Comparison of ENCODE assay signal across 1 cellular context in genomic region chr9:31908158-31908890, GRCh38.
TF ChIP-seq lines count a peak whose summit lies in the region.

No MANE protein-coding gene starts in this region.

TF ChIP-seq in WTC11, 78 proteins besides CTCF, POLR2A, EP300 and RAD21 (continued from another document):
- TF ChIP-seq PRDM15 (CRISPR knock-in tag; IDR thresholded peaks at IDR 0.05) (no peak), ZBTB43 (CRISPR knock-in tag; IDR thresholded peaks at IDR 0.05) (no peak), GRHL2 (CRISPR knock-in tag; IDR thresholded peaks at IDR 0.05; ENCODE audit: insufficient replicate concordance, severe bottlenecking) (no peak), MLX (CRISPR knock-in tag; IDR thresholded peaks at IDR 0.05) (no peak)
